In the genomic region with DNA sequence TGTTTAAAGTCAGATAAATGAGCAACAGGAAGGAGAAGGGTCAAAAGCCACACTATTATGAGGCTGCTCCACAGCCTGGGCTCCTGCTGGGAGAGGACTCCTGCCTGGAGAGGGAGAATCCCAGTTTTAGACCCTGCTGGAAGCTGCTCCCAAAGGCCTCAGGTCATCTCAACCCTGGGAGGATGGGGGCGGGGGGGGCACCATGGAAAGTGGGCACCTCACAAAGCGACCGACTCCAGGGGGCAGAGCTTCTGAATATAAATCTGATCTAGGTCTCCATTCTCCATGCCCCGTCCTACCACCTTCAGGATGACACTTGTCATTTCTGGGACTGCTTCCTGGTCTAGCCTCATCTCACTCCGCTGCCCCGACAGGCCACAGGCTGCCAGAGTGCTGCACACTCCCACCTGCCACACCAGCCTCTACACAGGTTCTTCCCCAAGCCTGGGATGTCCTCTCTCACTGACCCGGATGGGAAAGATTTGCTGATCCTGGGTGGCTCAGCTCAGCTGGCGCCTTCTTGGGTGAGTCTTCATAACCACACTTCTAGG, we compare ENCODE assay signal across 22 cellular contexts.
A peak's percentile ranks its signal among the peaks of the same experiment; 100 is the strongest.
DNase-seq lines count a peak whose midpoint lies in the region; ATAC-seq and TF ChIP-seq lines count a peak whose summit lies in the region.
"Had no signal": no experiment of that assay in that cellular context is flagged by ENCODE, and none has a peak within 500 bp of the region (broad histone marks: within the 10 kb centered on the region; RNA-seq: fewer than 3 reads in every experiment).

No MANE protein-coding gene starts in this region.

- H4K91ac ChIP-seq in H9 (ENCODE audit: insufficient read length, low read depth, low read length) (no peak overlapping the region), neuronal stem cell (ENCODE audit: low read depth, low read length, poor library complexity) (no peak overlapping the region)

- H3T11ph ChIP-seq in H9 (ENCODE audit: low read length): no peak overlapping the region

- no peaks in the 10 kb centered on the region for H4K20me1 ChIP-seq in H9 (ENCODE audit: control insufficient read depth, insufficient read depth, insufficient read length)

- H3K23ac ChIP-seq in H9 (ENCODE audit: insufficient read length, low read depth, low read length) (no peak overlapping the region), neuronal stem cell (ENCODE audit: low read depth, low read length, poor library complexity) (no peak overlapping the region)

- H3K36me3 ChIP-seq in left ventricle myocardium inferior (peaks cover 26% of the 10 kb centered on the region), endodermal cell (ENCODE audit: control insufficient read depth, insufficient read depth, low read length) (peaks cover 13% of the 10 kb centered on the region), neuronal stem cell (replicated peaks in 1 of 2; ENCODE audit: control insufficient read depth in 2 of 2, insufficient read depth in 2 of 2, low read length in 2 of 2) (peaks cover 0 to 12% of the 10 kb centered on the region in 2 donors)
- H3K36me3 ChIP-seq: SJCRH30 had no signal

- H3K27ac Mint-ChIP-seq in H9 (peak overlapping the region in 2 of 3 experiments; percentile 10 to 82; a peak in 3 of 7 replicates), endodermal cell (peak overlapping the region; percentile 40)
- H3K27ac Mint-ChIP-seq: HFFc6 had no signal

- H2BK5ac ChIP-seq in H9 (ENCODE audit: insufficient read length, low read length) (no peak overlapping the region), neuronal stem cell (ENCODE audit: low read length) (no peak overlapping the region)

- H3K56ac ChIP-seq in H9 (ENCODE audit: insufficient read length, low read depth, low read length): no peak overlapping the region

- H3K9ac ChIP-seq in H9 (ENCODE audit: extremely low read depth, insufficient read length, low read length): no peak overlapping the region
- no peak overlapping the region for H3K9ac ChIP-seq in endodermal cell (ENCODE audit: extremely low read depth, low read length, poor library complexity, severe bottlenecking)
- no peak overlapping the region for H3K9ac ChIP-seq in neuronal stem cell (ENCODE audit: low read depth, low read length, poor library complexity)

- H4K5ac ChIP-seq in H9 (ENCODE audit: insufficient read length, low read depth, low read length): no peak overlapping the region

- H3K27ac ChIP-seq in left ventricle myocardium inferior (replicated peaks): no peak overlapping the region
- H3K27ac ChIP-seq in H9 (ENCODE audit: insufficient read length, low read depth, low read length): no peak overlapping the region
- H3K27ac ChIP-seq in endodermal cell (ENCODE audit: low read depth, low read length): no peak overlapping the region
- no peak overlapping the region for H3K27ac ChIP-seq in neuronal stem cell (replicated peaks; ENCODE audit: low read length)
- no peak overlapping the region for H3K27ac ChIP-seq in substantia nigra (ENCODE audit: low read depth, low read length, poor library complexity, severe bottlenecking)
- H3K27ac ChIP-seq: HL-60, SJCRH30 had no signal

- no peak overlapping the region for H2BK120ac ChIP-seq in H9 (ENCODE audit: low read depth, low read length, poor library complexity, severe bottlenecking)
- H2BK120ac ChIP-seq in neuronal stem cell (ENCODE audit: low read depth, low read length): no peak overlapping the region

- TF ChIP-seq CTCF in left ventricle myocardium inferior (IDR thresholded peaks at IDR 0.05; ENCODE audit: borderline replicate concordance) (no peak), H9 (conservative IDR thresholded peaks at IDR 0.05) (no peak), endodermal cell (conservative IDR thresholded peaks at IDR 0.05) (no peak)

- peaks cover 17 to 20% of the 10 kb centered on the region in 2 experiments for H3K4me1 Mint-ChIP-seq in H9
- peaks cover 24% of the 10 kb centered on the region for H3K4me1 Mint-ChIP-seq in endodermal cell
- H3K4me1 Mint-ChIP-seq: CD14-positive monocyte had no signal

- H3K9me3 Mint-ChIP-seq in H9 (no peaks in the 10 kb centered on the region; a peak in 1 of 5 replicates), endodermal cell (no peaks in the 10 kb centered on the region)
- H3K9me3 Mint-ChIP-seq: CD14-positive monocyte, HFFc6 had no signal

- H3K9me3 ChIP-seq in left ventricle myocardium inferior (replicated peaks) (no peaks in the 10 kb centered on the region), H9 (ENCODE audit: control insufficient read depth, low read depth, low read length) (no peaks in the 10 kb centered on the region), endodermal cell (ENCODE audit: control insufficient read depth, low read length) (no peaks in the 10 kb centered on the region), neuronal stem cell (replicated peaks in 1 of 2; ENCODE audit: control insufficient read depth in 2 of 2, insufficient read depth in 1 of 2, low read depth in 1 of 2, low read length in 2 of 2) (no peaks in the 10 kb centered on the region)
- H3K9me3 ChIP-seq: SJCRH30 had no signal

- no peaks in the 10 kb centered on the region for H3K79me1 ChIP-seq in H9 (ENCODE audit: insufficient read depth, low read depth, low read length, poor library complexity, severe bottlenecking)
- H3K79me1 ChIP-seq in neuronal stem cell (ENCODE audit: low read depth, low read length): no peaks in the 10 kb centered on the region

- H3K4me2 ChIP-seq in H9 (ENCODE audit: insufficient read depth, insufficient read length, low read length) (no peak overlapping the region), neuronal stem cell (ENCODE audit: insufficient read depth, low read length, poor library complexity, severe bottlenecking) (no peak overlapping the region)

- no CpG with 5 or more reads among the region's 8 CpGs for WGBS in H9 (ENCODE audit: extremely low coverage, insufficient read length, low lambda C conversion rate)
- 87 to 93% methylated on average over 3 to 8 of the region's 8 CpGs for WGBS in endodermal cell (ENCODE audit: insufficient coverage in 1 of 2, insufficient read length in 1 of 2), 2 experiments
- WGBS in neuronal stem cell (ENCODE audit: extremely low coverage in 2 of 2, insufficient read length in 2 of 2, insufficient replicate concordance in 1 of 2), 2 donors: no CpG with 5 or more reads among the region's 8 CpGs

- no peaks in the 10 kb centered on the region for H3K79me2 ChIP-seq in H9 (ENCODE audit: insufficient read depth, low read length)

- no peak overlapping the region for H3K4ac ChIP-seq in H9 (ENCODE audit: low read depth, low read length)
- no peak overlapping the region for H3K4ac ChIP-seq in neuronal stem cell (ENCODE audit: low read length)

- H3K23me2 ChIP-seq in H9 (ENCODE audit: insufficient read length, low read depth, low read length, poor library complexity, severe bottlenecking): no peaks in the 10 kb centered on the region

- H3K4me3 Mint-ChIP-seq in H9 (no peak overlapping the region), endodermal cell (no peak overlapping the region)
- H3K4me3 Mint-ChIP-seq: CD14-positive monocyte, HFFc6 had no signal

- no peak overlapping the region for H2AK5ac ChIP-seq in H9 (ENCODE audit: insufficient read length, low read length)
- H2AK5ac ChIP-seq in neuronal stem cell (ENCODE audit: low read depth, low read length): no peak overlapping the region

- no peak overlapping the region for H2BK12ac ChIP-seq in H9 (ENCODE audit: insufficient read length, low read depth, low read length)
- no peak overlapping the region for H2BK12ac ChIP-seq in neuronal stem cell (ENCODE audit: low read length)

- H3K4me1 ChIP-seq in left ventricle myocardium inferior (peaks cover 9% of the 10 kb centered on the region), H9 (ENCODE audit: insufficient read depth, low read length) (no peaks in the 10 kb centered on the region), endodermal cell (ENCODE audit: control insufficient read depth, insufficient read depth, low read length) (peaks cover 16% of the 10 kb centered on the region), neuronal stem cell (ENCODE audit: control insufficient read depth in 2 of 2, insufficient read depth in 1 of 2, low read depth in 1 of 2, low read length in 2 of 2) (peaks cover 22 to 23% of the 10 kb centered on the region in 2 donors)

- ATAC-seq in Right ventricle myocardium superior (ENCODE audit: poor library complexity): no peak
- ATAC-seq: HepG2, Panc1 had no signal

- no peak overlapping the region for H3K14ac ChIP-seq in H9 (ENCODE audit: insufficient read depth, low read length)
- no peak overlapping the region for H3K14ac ChIP-seq in neuronal stem cell (ENCODE audit: low read length)

- H3K4me3 ChIP-seq in left ventricle myocardium inferior: no peak overlapping the region
- no peak overlapping the region for H3K4me3 ChIP-seq in endodermal cell (ENCODE audit: low read length)
- no peak overlapping the region for H3K4me3 ChIP-seq in neuronal stem cell (ENCODE audit: low read length in 2 of 2)
- H3K4me3 ChIP-seq: SJCRH30 had no signal

- H3K27me3 ChIP-seq in left ventricle myocardium inferior (ENCODE audit: low read depth) (no peaks in the 10 kb centered on the region), H9 (ENCODE audit: insufficient read depth, low read length) (no peaks in the 10 kb centered on the region), endodermal cell (ENCODE audit: control insufficient read depth, insufficient read depth, low read length, poor library complexity, severe bottlenecking) (no peaks in the 10 kb centered on the region), neuronal stem cell (ENCODE audit: control insufficient read depth in 3 of 3, insufficient read depth in 3 of 3, low read depth in 1 of 3, low read length in 3 of 3) (no peaks in the 10 kb centered on the region)
- H3K27me3 ChIP-seq: SJCRH30 had no signal

- no peak overlapping the region for H4K8ac ChIP-seq in H9 (replicated peaks; ENCODE audit: insufficient read length, low read depth, low read length)
- no peak overlapping the region for H4K8ac ChIP-seq in neuronal stem cell (ENCODE audit: low read depth, low read length)

- H3K36me3 Mint-ChIP-seq in H9 (ENCODE audit: insufficient read depth in 1 of 3, low read depth in 3 of 3): peaks cover 3 to 11% (median 9%) of the 10 kb centered on the region in 3 experiments; a peak in 4 of 7 replicates
- peaks cover 6% of the 10 kb centered on the region for H3K36me3 Mint-ChIP-seq in endodermal cell (ENCODE audit: low read depth)

- H3K18ac ChIP-seq in H9 (ENCODE audit: insufficient read length, low read depth, low read length) (no peak overlapping the region), neuronal stem cell (ENCODE audit: low read length) (peak overlapping the region; percentile 13)

- H3K27me3 Mint-ChIP-seq in H9 (ENCODE audit: low read depth) (no peaks in the 10 kb centered on the region), endodermal cell (ENCODE audit: insufficient read depth) (no peaks in the 10 kb centered on the region)

- DNase-seq in Right ventricle myocardium superior (peak; percentile 10), left ventricle myocardium inferior (no peak), H9 (no peak), endodermal cell (no peak), neuronal stem cell (ENCODE audit: low spot score) (no peak), substantia nigra (lab: John Stamatoyannopoulos, UW) (no peak), D341Med (ENCODE audit: low spot score) (no peak)
- no peak for DNase-seq in effector CD4-positive, alpha-beta T cell
- DNase-seq: AML-193; EL; GF-D8; HFFc6; KG1; NCI-H1436 treated with DMSO at 0.1 percent for 48 hours; NCI-H226; NCI-H774; NK-92 treated with Interleukin-12 subunit alpha and Interleukin-12 subunit beta, amount 100 ng/mL, for 24 hours; SJCRH30 had no signal

- no peak overlapping the region for H2BK15ac ChIP-seq in H9 (ENCODE audit: low read depth, low read length)
- H2BK15ac ChIP-seq in neuronal stem cell (ENCODE audit: low read length): peak overlapping the region; percentile 51

- H2BK20ac ChIP-seq in H9 (ENCODE audit: low read depth, low read length, poor library complexity, severe bottlenecking): no peak overlapping the region

- H2AFZ ChIP-seq in H9 (ENCODE audit: low read length): no peak overlapping the region
- no peak overlapping the region for H2AFZ ChIP-seq in neuronal stem cell (ENCODE audit: low read length)

- intact Hi-C loops in Right ventricle myocardium superior (cut with DNase I): no loop called here
- intact Hi-C loops in left ventricle myocardium inferior (cut with micrococcal nuclease): no loop called here
